Comparison of ENCODE assay signal across 37 cellular contexts in genomic region chr17:61586031-61586566, GRCh38. TPM values are rescaled to one million over a fixed set of nuclear protein-coding genes. Genes with fewer than 3 reads are reported as not detected.
"Had no signal": no experiment of that assay in that cellular context is flagged by ENCODE, and none has a peak within 500 bp of the region (broad histone marks: within the 10 kb centered on the region; RNA-seq: fewer than 3 reads in every experiment).

No MANE protein-coding gene starts in this region.

- H3K9me3 ChIP-seq: adrenal gland, ascending aorta, body of pancreas, breast epithelium had no signal

- H3K27ac ChIP-seq: adrenal gland, ascending aorta, body of pancreas, brain microvascular endothelial cell, breast epithelium, cardiac muscle cell had no signal

- ATAC-seq: activated naive CD4-positive, alpha-beta T cell treated with anti-CD3 and anti-CD28 coated beads, Interleukin-2, amount 50 U/mL, for 72 hours; activated naive CD8-positive, alpha-beta T cell treated with anti-CD3 and anti-CD28 coated beads, Interleukin-2, amount 50 U/mL, for 24 hours; activated T-cell treated with anti-CD3 and anti-CD28 coated beads, Interleukin-2, amount 50 U/mL, for 4 hours; activated T-cell treated with anti-CD3 and anti-CD28 coated beads, Interleukin-2, amount 50 U/mL, for 72 hours; activated T-helper 17 cell treated with anti-CD3 and anti-CD28 coated beads, Interleukin-2, amount 50 U/mL, for 72 hours; body of pancreas had no signal

- FAIRE-seq: astrocyte, bronchial epithelial cell had no signal

- H3K4me1 ChIP-seq: adrenal gland, ascending aorta, breast epithelium had no signal

- H3K36me3 ChIP-seq: adrenal gland, ascending aorta, brain microvascular endothelial cell, breast epithelium, cardiac muscle cell had no signal

- H3K27me3 ChIP-seq: ascending aorta, body of pancreas, brain microvascular endothelial cell, breast epithelium had no signal

- H3K4me3 ChIP-seq: adrenal gland, ascending aorta, body of pancreas, breast epithelium, cardiac muscle cell had no signal

- DNase-seq: activated effector memory CD4-positive, alpha-beta T cell treated with anti-CD3 and anti-CD28 coated beads, Interleukin-2, amount 50 U/mL, for 16 hours; activated effector memory CD4-positive, alpha-beta T cell treated with Interleukin-2 at 50 U/mL for 16 hours; activated gamma-delta T cell; activated gamma-delta T cell treated with Interleukin-2 at 50 U/mL for 16 hours; activated naive CD4-positive, alpha-beta T cell; activated naive CD4-positive, alpha-beta T cell treated with anti-CD3 and anti-CD28 coated beads for 36 hours; activated naive CD4-positive, alpha-beta T cell treated with anti-CD3 and anti-CD28 coated beads, Interleukin-2, amount 10 ng/mL, durations not matched to agents 7 days and 5 days; activated naive CD4-positive, alpha-beta T cell treated with anti-CD3 and anti-CD28 coated beads, Interleukin-2, amount 50 U/mL, for 16 hours; activated naive CD4-positive, alpha-beta T cell treated with Interleukin-2 at 50 U/mL for 16 hours; activated naive CD8-positive, alpha-beta T cell treated with anti-CD3 and anti-CD28 coated beads for 36 hours; activated naive CD8-positive, alpha-beta T cell treated with anti-CD3 and anti-CD28 coated beads, Interleukin-2, amount 10 ng/mL, durations not matched to agents 7 days and 5 days; activated naive CD8-positive, alpha-beta T cell treated with anti-CD3 and anti-CD28 coated beads, Interleukin-2, amount 50 U/mL, for 24 hours; activated T-cell treated with anti-CD3 and anti-CD28 coated beads, Interleukin-2, amount 50 U/mL, for 24 hours; activated T-cell treated with anti-CD3 and anti-CD28 coated beads, Interleukin-2, amount 50 U/mL, for 4 hours; activated T-cell treated with anti-CD3 and anti-CD28 coated beads, Interleukin-2, amount 50 U/mL, for 48 hours; activated T-cell treated with anti-CD3 and anti-CD28 coated beads, Interleukin-2, amount 50 U/mL, for 72 hours; adrenal gland; amniotic stem cell; amygdala; anterior cingulate cortex; aorta; body of pancreas; brain microvascular endothelial cell; caudate nucleus; central memory CD4-positive, alpha-beta T cell; cerebellar nuclear complex had no signal

RNA-seq across cellular contexts. Expression of gene NACA2, which starts 4.9 kb away (rescaled TPM):
- total RNA-seq: activated naive CD4-positive, alpha-beta T cell treated with anti-CD3 and anti-CD28 coated beads for 36 hours; activated naive CD4-positive, alpha-beta T cell treated with anti-CD3 and anti-CD28 coated beads, Interleukin-2, amount 50 U/mL, for 72 hours; activated naive CD8-positive, alpha-beta T cell treated with anti-CD3 and anti-CD28 coated beads for 36 hours; activated naive CD8-positive, alpha-beta T cell treated with anti-CD3 and anti-CD28 coated beads, Interleukin-2, amount 10 ng/mL, durations not matched to agents 7 days and 5 days; activated T-cell treated with anti-CD3 and anti-CD28 coated beads, Interleukin-2, amount 50 U/mL, for 4 hours; activated T-cell treated with anti-CD3 and anti-CD28 coated beads, Interleukin-2, amount 50 U/mL, for 72 hours; activated T-helper 17 cell treated with anti-CD3 and anti-CD28 coated beads, Interleukin-2, amount 50 U/mL, for 72 hours; activated T-helper 2 cell treated with anti-CD3 and anti-CD28 coated beads, Interferon-gamma antibody, Interleukin-2, Interleukin-4, amounts not matched to agents 10 μg/mL and 5 μg/mL and 100 μg/mL, durations not matched to agents 14 hours and 24 hours and 36 hours; adrenal gland; aorta; ascending aorta; astrocyte; breast epithelium; bronchial epithelial cell; cardiac muscle cell; cardiac septum; cerebellum; chondrocyte had no signal
- polyA plus RNA-seq: cardiac muscle cell had no signal
